In the genomic region with DNA sequence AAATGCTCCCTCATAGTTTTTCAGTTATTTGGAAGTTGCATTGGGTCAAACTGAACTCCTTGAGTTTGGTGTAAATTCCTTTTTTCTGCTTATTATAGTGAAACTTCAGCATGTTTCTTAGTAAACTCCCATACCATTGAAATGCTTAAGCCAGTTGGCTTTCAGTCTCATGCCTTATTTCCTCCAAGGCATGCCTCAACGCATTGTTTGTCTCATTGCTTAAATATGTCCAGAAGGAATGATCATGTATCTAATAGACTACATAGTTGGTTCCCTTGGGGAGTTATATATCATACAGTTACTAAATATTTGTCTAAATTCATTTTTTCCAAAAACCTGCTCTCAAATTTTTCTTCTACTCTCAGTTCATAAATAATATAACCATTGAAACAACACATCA, we compare ENCODE assay signal across 18 cellular contexts.
"Had no signal": no experiment of that assay in that cellular context is flagged by ENCODE, and none has a peak within 500 bp of the region (broad histone marks: within the 10 kb centered on the region; RNA-seq: fewer than 3 reads in every experiment).

No MANE protein-coding gene starts in this region.

- ATAC-seq: activated CD8-positive, alpha-beta T cell treated with anti-CD3 and anti-CD28 coated beads, Interleukin-2, amount 10 ng/mL, durations not matched to agents 7 days and 5 days; activated naive CD4-positive, alpha-beta T cell treated with anti-CD3 and anti-CD28 coated beads, Interleukin-2, amount 50 U/mL, for 72 hours; body of pancreas; lower lobe of right lung; stimulated activated memory B cell treated with anti-CD40 and anti-IgM and Interleukin-4, amounts not matched to agents 10 μg/mL and 1 μg/mL and 100 μg/mL, for 72 hours; WTC11 had no signal

- H3K9me3 ChIP-seq: body of pancreas, lower lobe of right lung, thyroid gland had no signal

- H3K4me1 ChIP-seq: body of pancreas, parathyroid adenoma, thyroid gland had no signal

- H3K36me3 ChIP-seq: lower lobe of right lung, thyroid gland had no signal

- H3K4me1 Mint-ChIP-seq: central memory CD8-positive, alpha-beta T cell; naive B cell; stimulated activated memory B cell treated with anti-CD40 and anti-IgM and Interleukin-4, amounts not matched to agents 10 μg/mL and 1 μg/mL and 100 μg/mL, for 72 hours had no signal

- H3K4me3 Mint-ChIP-seq: activated CD8-positive, alpha-beta T cell treated with anti-CD3 and anti-CD28 coated beads, Interleukin-2, amount 10 ng/mL, durations not matched to agents 7 days and 5 days; central memory CD8-positive, alpha-beta T cell; dendritic cell treated with granulocyte-macrophage colony-stimulating factor and Interleukin-4, amounts not matched to agents 40 ng/mL and 50 ng/mL, for 4 days; naive B cell; stimulated activated memory B cell treated with anti-CD40 and anti-IgM and Interleukin-4, amounts not matched to agents 10 μg/mL and 1 μg/mL and 100 μg/mL, for 72 hours; WTC11 had no signal

- DNase-seq: activated CD4-positive, alpha-beta T cell treated with anti-CD3 and anti-CD28 coated beads for 4 hours; activated CD8-positive, alpha-beta memory T cell treated with anti-CD3 and anti-CD28 coated beads, Interleukin-2, amount 50 U/mL, for 4 hours; activated CD8-positive, alpha-beta T cell treated with anti-CD3 and anti-CD28 coated beads, Interleukin-2, amount 10 ng/mL, durations not matched to agents 7 days and 5 days; activated effector memory CD4-positive, alpha-beta T cell treated with anti-CD3 and anti-CD28 coated beads, Interleukin-2, amount 50 U/mL, for 16 hours; activated T-cell treated with anti-CD3 and anti-CD28 coated beads, Interleukin-2, amount 50 U/mL, for 48 hours; amniotic stem cell; body of pancreas; effector memory CD4-positive, alpha-beta T cell; lower lobe of right lung; naive B cell; stimulated activated CD4-positive, alpha-beta T cell treated with anti-CD3 and anti-CD28 coated beads, Interleukin-2, amount 100 ng/mL, for 48 hours; thyroid gland had no signal

- H3K27ac ChIP-seq: body of pancreas, parathyroid adenoma, thyroid gland had no signal

- H3K27me3 ChIP-seq: body of pancreas, thyroid gland had no signal

- H3K4me3 ChIP-seq: body of pancreas, lower lobe of right lung, thyroid gland had no signal

- H3K36me3 Mint-ChIP-seq: activated naive CD4-positive, alpha-beta T cell treated with anti-CD3 and anti-CD28 coated beads, Interleukin-2, amount 50 U/mL, for 72 hours; naive B cell; stimulated activated memory B cell treated with anti-CD40 and anti-IgM and Interleukin-4, amounts not matched to agents 10 μg/mL and 1 μg/mL and 100 μg/mL, for 72 hours had no signal

- H3K27ac Mint-ChIP-seq: activated CD8-positive, alpha-beta T cell treated with anti-CD3 and anti-CD28 coated beads, Interleukin-2, amount 10 ng/mL, durations not matched to agents 7 days and 5 days; activated naive CD4-positive, alpha-beta T cell treated with anti-CD3 and anti-CD28 coated beads, Interleukin-2, amount 50 U/mL, for 72 hours; dendritic cell treated with granulocyte-macrophage colony-stimulating factor and Interleukin-4, amounts not matched to agents 40 ng/mL and 50 ng/mL, for 4 days; naive B cell; stimulated activated memory B cell treated with anti-CD40 and anti-IgM and Interleukin-4, amounts not matched to agents 10 μg/mL and 1 μg/mL and 100 μg/mL, for 72 hours; WTC11 had no signal

- H3K27me3 Mint-ChIP-seq: dendritic cell treated with granulocyte-macrophage colony-stimulating factor and Interleukin-4, amounts not matched to agents 40 ng/mL and 50 ng/mL, for 4 days; stimulated activated memory B cell treated with anti-CD40 and anti-IgM and Interleukin-4, amounts not matched to agents 10 μg/mL and 1 μg/mL and 100 μg/mL, for 72 hours had no signal

- H3K9me3 Mint-ChIP-seq: activated naive CD4-positive, alpha-beta T cell treated with anti-CD3 and anti-CD28 coated beads, Interleukin-2, amount 50 U/mL, for 72 hours; central memory CD8-positive, alpha-beta T cell; dendritic cell treated with granulocyte-macrophage colony-stimulating factor and Interleukin-4, amounts not matched to agents 40 ng/mL and 50 ng/mL, for 4 days; naive B cell; stimulated activated memory B cell treated with anti-CD40 and anti-IgM and Interleukin-4, amounts not matched to agents 10 μg/mL and 1 μg/mL and 100 μg/mL, for 72 hours; WTC11 had no signal
